Comparison of ENCODE assay signal across 25 cellular contexts in genomic region chr10:125041856-125042506, GRCh38.
A peak's percentile ranks its signal among the peaks of the same experiment; 100 is the strongest.
DNase-seq lines count a peak whose midpoint lies in the region; ATAC-seq and TF ChIP-seq lines count a peak whose summit lies in the region.
"Had no signal": no experiment of that assay in that cellular context is flagged by ENCODE, and none has a peak within 500 bp of the region (broad histone marks: within the 10 kb centered on the region; RNA-seq: fewer than 3 reads in every experiment).

No MANE protein-coding gene starts in this region.

- H3K4me3 ChIP-seq in endodermal cell (ENCODE audit: low read length) (no peak overlapping the region), uterus (no peak overlapping the region), dorsolateral prefrontal cortex (no peak overlapping the region)
- H3K4me3 ChIP-seq: gastroesophageal sphincter, psoas muscle, testis had no signal

- TF ChIP-seq POLR2A in uterus (IDR thresholded peaks at IDR 0.05), result no peak

- ATAC-seq in natural killer cell treated with Interleukin-12 subunit alpha and Interleukin-12 subunit beta and Interleukin-15 and Interleukin-18, amount 100 ng/mL, for 72 hours, result no peak
- no peak for ATAC-seq in HG03469 (IDR thresholded peaks at IDR 0.05; ENCODE audit: unreplicated experiment)
- ATAC-seq: gastroesophageal sphincter; PC-3; psoas muscle; Right ventricle myocardium inferior; stimulated activated naive CD8-positive, alpha-beta T cell treated with anti-CD3 and anti-CD28 coated beads, Interleukin-15, Interleukin-2, amounts not matched to agents 100 U/mL and 50 U/mL, for 24 hours had no signal

- no peaks in the 10 kb centered on the region for H3K9me3 Mint-ChIP-seq in endodermal cell
- H3K9me3 Mint-ChIP-seq in natural killer cell treated with Interleukin-12 subunit alpha and Interleukin-12 subunit beta and Interleukin-15 and Interleukin-18, amount 100 ng/mL, for 72 hours, result no peaks in the 10 kb centered on the region
- H3K9me3 Mint-ChIP-seq: activated naive CD4-positive, alpha-beta T cell treated with anti-CD3 and anti-CD28 coated beads, Interleukin-2, amount 10 ng/mL, durations not matched to agents 7 days and 5 days had no signal

- H3K4me3 Mint-ChIP-seq in endodermal cell, result no peak overlapping the region
- H3K4me3 Mint-ChIP-seq in natural killer cell treated with Interleukin-12 subunit alpha and Interleukin-12 subunit beta and Interleukin-15 and Interleukin-18, amount 100 ng/mL, for 72 hours, result no peak overlapping the region
- H3K4me3 Mint-ChIP-seq: activated naive CD4-positive, alpha-beta T cell treated with anti-CD3 and anti-CD28 coated beads, Interleukin-2, amount 10 ng/mL, durations not matched to agents 7 days and 5 days; CD4-positive, CD25-positive, alpha-beta regulatory T cell had no signal

- no peaks in the 10 kb centered on the region for H3K4me1 ChIP-seq in endodermal cell (ENCODE audit: control insufficient read depth, insufficient read depth, low read length)
- peaks cover 7 to 9% of the 10 kb centered on the region in 2 donors for H3K4me1 ChIP-seq in uterus

- peaks cover 14% of the 10 kb centered on the region for H3K36me3 Mint-ChIP-seq in endodermal cell (ENCODE audit: low read depth)
- no peaks in the 10 kb centered on the region for H3K36me3 Mint-ChIP-seq in natural killer cell treated with Interleukin-12 subunit alpha and Interleukin-12 subunit beta and Interleukin-15 and Interleukin-18, amount 100 ng/mL, for 72 hours
- H3K36me3 Mint-ChIP-seq: activated naive CD4-positive, alpha-beta T cell treated with anti-CD3 and anti-CD28 coated beads, Interleukin-2, amount 10 ng/mL, durations not matched to agents 7 days and 5 days; CD4-positive, CD25-positive, alpha-beta regulatory T cell had no signal

- no peaks in the 10 kb centered on the region for H3K27me3 Mint-ChIP-seq in endodermal cell (ENCODE audit: insufficient read depth)
- H3K27me3 Mint-ChIP-seq in natural killer cell treated with Interleukin-12 subunit alpha and Interleukin-12 subunit beta and Interleukin-15 and Interleukin-18, amount 100 ng/mL, for 72 hours, result no peaks in the 10 kb centered on the region
- H3K27me3 Mint-ChIP-seq: CD4-positive, CD25-positive, alpha-beta regulatory T cell had no signal

- no peaks in the 10 kb centered on the region for H3K9me3 ChIP-seq in endodermal cell (ENCODE audit: control insufficient read depth, low read length)
- no peaks in the 10 kb centered on the region for H3K9me3 ChIP-seq in uterus
- H3K9me3 ChIP-seq: gastroesophageal sphincter, psoas muscle, testis had no signal

- H3K36me3 ChIP-seq in endodermal cell (ENCODE audit: control insufficient read depth, insufficient read depth, low read length) (peaks cover 19% of the 10 kb centered on the region), uterus (no peaks in the 10 kb centered on the region)

- no peak overlapping the region for H3K9ac ChIP-seq in endodermal cell (ENCODE audit: extremely low read depth, low read length, poor library complexity, severe bottlenecking)

- 87 to 89% methylated on average over 3 to 8 of the region's 9 CpGs for WGBS in endodermal cell (ENCODE audit: insufficient coverage in 1 of 2, insufficient read length in 1 of 2), 2 experiments

- H3K27me3 ChIP-seq in endodermal cell (ENCODE audit: control insufficient read depth, insufficient read depth, low read length, poor library complexity, severe bottlenecking), result no peaks in the 10 kb centered on the region
- no peaks in the 10 kb centered on the region for H3K27me3 ChIP-seq in uterus
- H3K27me3 ChIP-seq in dorsolateral prefrontal cortex, result no peaks in the 10 kb centered on the region
- H3K27me3 ChIP-seq: gastroesophageal sphincter, testis had no signal

- H3K4me1 Mint-ChIP-seq in endodermal cell, result peaks cover 46% of the 10 kb centered on the region
- peaks cover 22 to 57% of the 10 kb centered on the region in 2 donors for H3K4me1 Mint-ChIP-seq in natural killer cell treated with Interleukin-12 subunit alpha and Interleukin-12 subunit beta and Interleukin-15 and Interleukin-18, amount 100 ng/mL, for 72 hours (ENCODE audit: low read depth in 2 of 2)
- H3K4me1 Mint-ChIP-seq: activated naive CD4-positive, alpha-beta T cell treated with anti-CD3 and anti-CD28 coated beads, Interleukin-2, amount 10 ng/mL, durations not matched to agents 7 days and 5 days; CD4-positive, CD25-positive, alpha-beta regulatory T cell had no signal

- TF ChIP-seq CTCF in RWPE1 (conservative IDR thresholded peaks at IDR 0.05; ENCODE audit: low read depth), result no peak
- TF ChIP-seq CTCF in endodermal cell (conservative IDR thresholded peaks at IDR 0.05), result no peak
- TF ChIP-seq CTCF in uterus (IDR thresholded peaks at IDR 0.05), result no peak
- no peak for TF ChIP-seq CTCF in GM10266 (IDR thresholded peaks at IDR 0.05; ENCODE audit: control insufficient read depth, insufficient read depth, low read depth, missing control alignments)
- no peak for TF ChIP-seq CTCF in dorsolateral prefrontal cortex (IDR thresholded peaks at IDR 0.05 in 54 of 56, conservative IDR thresholded peaks at IDR 0.05 in 2 of 56; ENCODE audit: low read depth in 1 of 56, partially characterized antibody in 56 of 56)

- DNase-seq in RWPE1 (ENCODE audit: low spot score) (no peak), endodermal cell (no peak), uterus (no peak), GM10266 (ENCODE audit: extremely low spot score) (no peak), globus pallidus (ENCODE audit: low spot score) (no peak), dorsolateral prefrontal cortex (no peak)
- DNase-seq in natural killer cell treated with Interleukin-12 subunit alpha and Interleukin-12 subunit beta and Interleukin-15 and Interleukin-18, amount 100 ng/mL, for 72 hours (ENCODE audit: low spot score), result no peak
- DNase-seq: activated CD4-positive, alpha-beta T cell treated with anti-CD3 and anti-CD28 coated beads, Interleukin-2, amount 50 U/mL, for 1 hour; activated naive CD4-positive, alpha-beta T cell treated with anti-CD3 and anti-CD28 coated beads, Interleukin-2, amount 10 ng/mL, durations not matched to agents 7 days and 5 days; CD4-positive, CD25-positive, alpha-beta regulatory T cell; dermis blood vessel endothelial cell; DND-41; NCI-H1048; NCI-H1694 treated with DMSO at 0.1 percent for 48 hours; NCI-H2171 treated with DMSO at 0.1 percent for 48 hours; NCI-H524; PC-3; psoas muscle; stimulated activated CD4-positive, alpha-beta T cell treated with anti-CD3 and anti-CD28 coated beads, Interleukin-15, amount 100 ng/mL, for 24 hours; stimulated activated naive CD8-positive, alpha-beta T cell treated with anti-CD3 and anti-CD28 coated beads, Interleukin-15, Interleukin-2, amounts not matched to agents 100 U/mL and 50 U/mL, for 24 hours; testis had no signal

- no peak overlapping the region for H3K27ac Mint-ChIP-seq in endodermal cell
- H3K27ac Mint-ChIP-seq in natural killer cell treated with Interleukin-12 subunit alpha and Interleukin-12 subunit beta and Interleukin-15 and Interleukin-18, amount 100 ng/mL, for 72 hours, result peak overlapping the region; percentile 18 to 66
- H3K27ac Mint-ChIP-seq: activated naive CD4-positive, alpha-beta T cell treated with anti-CD3 and anti-CD28 coated beads, Interleukin-2, amount 10 ng/mL, durations not matched to agents 7 days and 5 days had no signal

- H3K27ac ChIP-seq in RWPE1 (peak overlapping the region; percentile 41), endodermal cell (ENCODE audit: low read depth, low read length) (peak overlapping the region; percentile 17), uterus (peak overlapping the region; percentile 34 to 56), dorsolateral prefrontal cortex (no peak overlapping the region)
- H3K27ac ChIP-seq: psoas muscle, VCaP had no signal

- POLR2A ChIA-PET in RWPE1 (lab: Yijun Ruan, JAX; ENCODE audit: low non-redundant PET), result no interaction called here

- CTCF ChIA-PET in RWPE1 (lab: Yijun Ruan, JAX), result interaction anchor here (1.3 kb wide), 1 partner anchor 19 kb away, joined by 4 read pairs; no protein-coding TSS in a partner anchor

- intact Hi-C loops in uterus (cut with DNase I; ENCODE audit: low total_unique reads) (no loop called here), dorsolateral prefrontal cortex (cut with DNase I) (loop anchor here in 1 of 2 donors (10.0 kb wide), 1 partner anchor 333 kb away; no protein-coding TSS in a partner anchor)

Comparison
In these comparisons a context has a peak if more than half of its experiments do, and no peak if none do; other contexts are left out.
1. H3K27ac ChIP-seq: peak in RWPE1 (single experiment), endodermal cell (single experiment) and uterus (2 of 2); none in dorsolateral prefrontal cortex (0 of 59).